In the genomic region with DNA sequence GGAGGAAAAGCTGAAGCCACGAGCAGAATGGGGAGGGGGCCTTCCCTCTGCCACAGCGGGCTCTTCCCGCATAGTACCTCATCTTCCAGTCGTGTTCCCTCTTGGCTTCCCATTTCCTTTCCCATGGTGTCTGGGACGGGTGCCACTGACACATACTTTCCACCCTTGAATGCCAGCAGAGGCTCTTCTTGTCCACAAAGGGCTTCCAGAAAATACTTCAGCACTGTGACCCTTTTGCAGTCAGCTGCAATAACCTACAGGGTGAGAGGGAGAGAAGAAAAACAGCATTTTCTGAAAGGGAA, we compare ENCODE assay signal across 10 cellular contexts. TPM values are rescaled to one million over a fixed set of nuclear protein-coding genes. Genes with fewer than 3 reads are reported as not detected.
DNase-seq lines count a peak whose midpoint lies in the region; ATAC-seq and TF ChIP-seq lines count a peak whose summit lies in the region.
"Had no signal": no experiment of that assay in that cellular context is flagged by ENCODE, and none has a peak within 500 bp of the region (broad histone marks: within the 10 kb centered on the region; RNA-seq: fewer than 3 reads in every experiment).

No MANE protein-coding gene starts in this region.

- CTCF ChIA-PET in AG04450 (lab: Charles Lee), result interaction anchor here (1.1 to 1.5 kb wide), 3 partner anchors 10 to 197 kb away, joined by 3 read pairs; no protein-coding TSS in a partner anchor

- peaks cover 24% of the 10 kb centered on the region for H3K36me3 Mint-ChIP-seq in activated T-helper 1 cell treated with anti-CD3 and anti-CD28 coated beads, Interleukin-12 subunit alpha, Interleukin-12 subunit beta, Interleukin-2, Interleukin-4 antibody, amounts not matched to agents 30 ng/mL and 10 ng/mL and 1 ng/mL, durations not matched to agents 14 hours and 24 hours and 36 hours (ENCODE audit: low read depth)
- H3K36me3 Mint-ChIP-seq in osteocyte (ENCODE audit: unreplicated experiment), result peaks cover 10% of the 10 kb centered on the region

- peak overlapping the region; percentile 86 for H3K27ac Mint-ChIP-seq in activated T-helper 1 cell treated with anti-CD3 and anti-CD28 coated beads, Interleukin-12 subunit alpha, Interleukin-12 subunit beta, Interleukin-2, Interleukin-4 antibody, amounts not matched to agents 30 ng/mL and 10 ng/mL and 1 ng/mL, durations not matched to agents 14 hours and 24 hours and 36 hours
- peak overlapping the region; percentile 79 for H3K27ac Mint-ChIP-seq in osteocyte (ENCODE audit: unreplicated experiment)

- DNase-seq in AG04450 (ENCODE audit: low read depth, low spot score), result no peak
- no peak for DNase-seq in activated T-helper 1 cell treated with anti-CD3 and anti-CD28 coated beads, Interleukin-12 subunit alpha, Interleukin-12 subunit beta, Interleukin-2, Interleukin-4 antibody, amounts not matched to agents 30 ng/mL and 10 ng/mL and 1 ng/mL, durations not matched to agents 14 hours and 24 hours and 36 hours (ENCODE audit: low spot score)
- DNase-seq in fibroblast of villous mesenchyme (ENCODE audit: low read depth), result peak; percentile 69
- no peak for DNase-seq in osteocyte (ENCODE audit: extremely low spot score, unreplicated experiment)
- DNase-seq in NCI-H1694 (lab: John Stamatoyannopoulos, UW), result no peak
- DNase-seq: midbrain had no signal

- H3K9me3 Mint-ChIP-seq in activated T-helper 1 cell treated with anti-CD3 and anti-CD28 coated beads, Interleukin-12 subunit alpha, Interleukin-12 subunit beta, Interleukin-2, Interleukin-4 antibody, amounts not matched to agents 30 ng/mL and 10 ng/mL and 1 ng/mL, durations not matched to agents 14 hours and 24 hours and 36 hours, result no peaks in the 10 kb centered on the region
- H3K9me3 Mint-ChIP-seq in osteocyte (ENCODE audit: unreplicated experiment), result no peaks in the 10 kb centered on the region

- no peaks in the 10 kb centered on the region for H3K27me3 ChIP-seq in AG04450 (ENCODE audit: control insufficient read depth, insufficient read depth, low read length)

- intact Hi-C loops in activated T-helper 1 cell treated with anti-CD3 and anti-CD28 coated beads, Interleukin-12 subunit alpha, Interleukin-12 subunit beta, Interleukin-2, Interleukin-4 antibody, amounts not matched to agents 30 ng/mL and 10 ng/mL and 1 ng/mL, durations not matched to agents 14 hours and 24 hours and 36 hours (cut with micrococcal nuclease), result loop anchor here (5.0 kb wide), 2 partner anchors 33 to 72 kb away; no protein-coding TSS in a partner anchor

- H3K9me3 ChIP-seq in AG04450 (ENCODE audit: control insufficient read depth, insufficient read depth, low read length), result no peaks in the 10 kb centered on the region

- H3K4me3 Mint-ChIP-seq in activated T-helper 1 cell treated with anti-CD3 and anti-CD28 coated beads, Interleukin-12 subunit alpha, Interleukin-12 subunit beta, Interleukin-2, Interleukin-4 antibody, amounts not matched to agents 30 ng/mL and 10 ng/mL and 1 ng/mL, durations not matched to agents 14 hours and 24 hours and 36 hours, result no peak overlapping the region
- no peak overlapping the region for H3K4me3 Mint-ChIP-seq in osteocyte (ENCODE audit: unreplicated experiment)

- H3K27ac ChIP-seq in AG04450 (ENCODE audit: low read depth, low read length), result peak overlapping the region; percentile 73
- H3K27ac ChIP-seq: C4-2B had no signal

- peaks cover 1% of the 10 kb centered on the region for H3K27me3 Mint-ChIP-seq in activated T-helper 1 cell treated with anti-CD3 and anti-CD28 coated beads, Interleukin-12 subunit alpha, Interleukin-12 subunit beta, Interleukin-2, Interleukin-4 antibody, amounts not matched to agents 30 ng/mL and 10 ng/mL and 1 ng/mL, durations not matched to agents 14 hours and 24 hours and 36 hours (ENCODE audit: insufficient read depth)
- no peaks in the 10 kb centered on the region for H3K27me3 Mint-ChIP-seq in osteocyte (ENCODE audit: unreplicated experiment)

- peaks cover 92% of the 10 kb centered on the region for H3K4me1 Mint-ChIP-seq in activated T-helper 1 cell treated with anti-CD3 and anti-CD28 coated beads, Interleukin-12 subunit alpha, Interleukin-12 subunit beta, Interleukin-2, Interleukin-4 antibody, amounts not matched to agents 30 ng/mL and 10 ng/mL and 1 ng/mL, durations not matched to agents 14 hours and 24 hours and 36 hours (ENCODE audit: low read depth)
- H3K4me1 Mint-ChIP-seq in osteocyte (ENCODE audit: unreplicated experiment), result peaks cover 58% of the 10 kb centered on the region

- TF ChIP-seq CTCF in AG04450 (IDR thresholded peaks at IDR 0.05; ENCODE audit: low read depth, low read length) (no peak), fibroblast of villous mesenchyme (IDR thresholded peaks at IDR 0.05; ENCODE audit: insufficient read depth, low read depth, low read length) (no peak), osteocyte (IDR thresholded peaks at IDR 0.05) (no peak)

- POLR2A ChIA-PET in AG04450 (lab: Yijun Ruan, JAX), result interaction anchor here (0.7 to 1.1 kb wide), 2 partner anchors 17 to 57 kb away, joined by 3 to 10 read pairs; no protein-coding TSS in a partner anchor

- no peak overlapping the region for H3K4me3 ChIP-seq in AG04450 (ENCODE audit: low read depth, low read length)
- H3K4me3 ChIP-seq in fibroblast of villous mesenchyme (ENCODE audit: low read depth, low read length), result no peak overlapping the region

- ATAC-seq in GM21381 (IDR thresholded peaks at IDR 0.05; ENCODE audit: unreplicated experiment) (no peak), GM21786 (IDR thresholded peaks at IDR 0.05; ENCODE audit: unreplicated experiment) (no peak)
- no peak for ATAC-seq in activated CD4-positive, CD25-positive, alpha-beta regulatory T cell treated with anti-CD3 and anti-CD28 coated beads, Interleukin-2, amount 50 U/mL, for 24 hours

RNA-seq across cellular contexts. Expression of a gene that starts 30.7 kb away (rescaled TPM):
- 12.7 and 14.4 TPM in 2 replicates for polyA plus RNA-seq in AG04450 (2011; rRNA removed)
- polyA minus RNA-seq in AG04450 (2011; rRNA and poly(A)+ RNA removed), result 13.7 and 15.8 TPM in 2 replicates
- 45.6 and 47.0 TPM in 2 replicates for total RNA-seq in activated T-helper 1 cell treated with anti-CD3 and anti-CD28 coated beads, Interleukin-12 subunit alpha, Interleukin-12 subunit beta, Interleukin-2, Interleukin-4 antibody, amounts not matched to agents 30 ng/mL and 10 ng/mL and 1 ng/mL, durations not matched to agents 14 hours and 24 hours and 36 hours
- total RNA-seq in fibroblast of villous mesenchyme (81.6 and 102 TPM in 2 replicates), osteocyte (3.3 and 3.7 TPM in 2 replicates)

RNA-seq across cellular contexts. Expression of a gene that starts 43.8 kb away (rescaled TPM):
- polyA plus RNA-seq in AG04450 (2011; rRNA removed), result 38.0 and 45.0 TPM in 2 replicates
- 16.8 and 18.1 TPM in 2 replicates for polyA minus RNA-seq in AG04450 (2011; rRNA and poly(A)+ RNA removed)
- total RNA-seq in activated T-helper 1 cell treated with anti-CD3 and anti-CD28 coated beads, Interleukin-12 subunit alpha, Interleukin-12 subunit beta, Interleukin-2, Interleukin-4 antibody, amounts not matched to agents 30 ng/mL and 10 ng/mL and 1 ng/mL, durations not matched to agents 14 hours and 24 hours and 36 hours, result 43.9 and 44.0 TPM in 2 replicates
- total RNA-seq in fibroblast of villous mesenchyme (48.4 and 61.8 TPM in 2 replicates), osteocyte (33.2 and 35.9 TPM in 2 replicates)

RNA-seq across cellular contexts. Expression of a gene that starts 55.6 kb away (rescaled TPM):
- polyA plus RNA-seq in AG04450 (2011; rRNA removed), result 25.3 and 29.9 TPM in 2 replicates
- 27.5 and 45.4 TPM in 2 replicates for polyA minus RNA-seq in AG04450 (2011; rRNA and poly(A)+ RNA removed)
- 49.4 and 61.3 TPM in 2 replicates for total RNA-seq in activated T-helper 1 cell treated with anti-CD3 and anti-CD28 coated beads, Interleukin-12 subunit alpha, Interleukin-12 subunit beta, Interleukin-2, Interleukin-4 antibody, amounts not matched to agents 30 ng/mL and 10 ng/mL and 1 ng/mL, durations not matched to agents 14 hours and 24 hours and 36 hours
- total RNA-seq in fibroblast of villous mesenchyme (45.1 and 58.7 TPM in 2 replicates), osteocyte (57.3 and 59.0 TPM in 2 replicates)

Comparison
In these comparisons a context has a peak if more than half of its experiments do, and no peak if none do; other contexts are left out.
1. RNA of a gene that starts 30.7 kb away (total RNA-seq): 81.6 to 102 TPM in fibroblast of villous mesenchyme and 45.6 to 47.0 TPM in activated T-helper 1 cell treated with anti-CD3 and anti-CD28 coated beads, Interleukin-12 subunit alpha, Interleukin-12 subunit beta, Interleukin-2, Interleukin-4 antibody, amounts not matched to agents 30 ng/mL and 10 ng/mL and 1 ng/mL, durations not matched to agents 14 hours and 24 hours and 36 hours; 3.3 to 3.7 TPM in osteocyte; every median in the first group is over 10 times any median in the second.